Comparison of ENCODE assay signal across 21 cellular contexts in the genomic region with DNA sequence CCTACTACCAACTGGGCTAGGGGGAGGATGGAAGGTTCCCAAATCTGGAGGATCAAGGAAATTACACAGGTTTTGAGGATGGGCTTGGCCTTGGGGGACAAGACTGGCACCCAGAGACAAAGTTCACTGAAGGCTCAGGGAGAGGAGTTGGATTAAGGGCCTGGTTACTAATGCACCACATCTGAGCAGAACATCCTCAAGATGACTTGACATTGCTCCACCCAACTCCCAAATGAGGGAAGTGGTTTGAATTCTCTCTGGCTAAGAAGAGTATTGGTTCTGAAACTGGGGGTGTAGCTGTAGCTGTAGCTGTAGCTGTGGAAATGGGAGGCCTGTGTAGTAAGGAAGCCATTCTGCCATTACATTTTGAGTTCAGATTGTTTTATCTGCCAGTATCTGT.
"Had no signal": no experiment of that assay in that cellular context is flagged by ENCODE, and none has a peak within 500 bp of the region (broad histone marks: within the 10 kb centered on the region; RNA-seq: fewer than 3 reads in every experiment).

No MANE protein-coding gene starts in this region.

- H3K27me3 Mint-ChIP-seq: natural killer cell treated with Interleukin-12 subunit alpha and Interleukin-12 subunit beta and Interleukin-15 and Interleukin-18, amount 100 ng/mL, for 72 hours had no signal

- H3K36me3 Mint-ChIP-seq: natural killer cell treated with Interleukin-12 subunit alpha and Interleukin-12 subunit beta and Interleukin-15 and Interleukin-18, amount 100 ng/mL, for 72 hours; stimulated activated effector memory CD8-positive, alpha-beta T cell treated with anti-CD3 and anti-CD28 coated beads, Interleukin-12 subunit alpha, Interleukin-12 subunit beta, amount 100 ng/mL, for 72 hours had no signal

- H3K4me1 Mint-ChIP-seq: stimulated activated effector memory CD8-positive, alpha-beta T cell treated with anti-CD3 and anti-CD28 coated beads, Interleukin-12 subunit alpha, Interleukin-12 subunit beta, amount 100 ng/mL, for 72 hours had no signal

- H3K9me3 ChIP-seq: heart left ventricle, psoas muscle, right lobe of liver, suprapubic skin, thyroid gland, uterus had no signal

- ATAC-seq: heart left ventricle; left colon; left ventricle myocardium superior; natural killer cell treated with Interleukin-12 subunit alpha and Interleukin-12 subunit beta and Interleukin-15 and Interleukin-18, amount 100 ng/mL, for 72 hours; psoas muscle; stimulated activated effector memory CD8-positive, alpha-beta T cell treated with anti-CD3 and anti-CD28 coated beads, Interleukin-12 subunit alpha, Interleukin-12 subunit beta, amount 100 ng/mL, for 72 hours; stimulated activated naive CD8-positive, alpha-beta T cell treated with anti-CD3 and anti-CD28 coated beads, Interleukin-15, Interleukin-2, amounts not matched to agents 100 U/mL and 50 U/mL, for 24 hours had no signal

- H3K9me3 Mint-ChIP-seq: natural killer cell treated with Interleukin-12 subunit alpha and Interleukin-12 subunit beta and Interleukin-15 and Interleukin-18, amount 100 ng/mL, for 72 hours; stimulated activated effector memory CD8-positive, alpha-beta T cell treated with anti-CD3 and anti-CD28 coated beads, Interleukin-12 subunit alpha, Interleukin-12 subunit beta, amount 100 ng/mL, for 72 hours; type B pancreatic cell had no signal

- H3K4me3 Mint-ChIP-seq: natural killer cell treated with Interleukin-12 subunit alpha and Interleukin-12 subunit beta and Interleukin-15 and Interleukin-18, amount 100 ng/mL, for 72 hours; stimulated activated effector memory CD8-positive, alpha-beta T cell treated with anti-CD3 and anti-CD28 coated beads, Interleukin-12 subunit alpha, Interleukin-12 subunit beta, amount 100 ng/mL, for 72 hours; type B pancreatic cell had no signal

- H3K27ac Mint-ChIP-seq: natural killer cell treated with Interleukin-12 subunit alpha and Interleukin-12 subunit beta and Interleukin-15 and Interleukin-18, amount 100 ng/mL, for 72 hours; stimulated activated effector memory CD8-positive, alpha-beta T cell treated with anti-CD3 and anti-CD28 coated beads, Interleukin-12 subunit alpha, Interleukin-12 subunit beta, amount 100 ng/mL, for 72 hours; type B pancreatic cell had no signal

- DNase-seq: dorsolateral prefrontal cortex; effector CD8-positive, alpha-beta T cell; heart left ventricle; hippocampal formation; left colon; left ventricle myocardium superior; mesenchymal stem cell; midbrain; occipital lobe; psoas muscle; retina; right lobe of liver; stimulated activated CD4-positive, alpha-beta T cell treated with anti-CD3 and anti-CD28 coated beads, Interleukin-4, amount 100 ng/mL, for 1 hour; stimulated activated CD8-positive, alpha-beta memory T cell treated with anti-CD3 and anti-CD28 coated beads, Interleukin-4, amount 100 ng/mL, for 48 hours; stimulated activated naive CD8-positive, alpha-beta T cell treated with anti-CD3 and anti-CD28 coated beads, Interleukin-15, Interleukin-2, amounts not matched to agents 100 U/mL and 50 U/mL, for 24 hours; thyroid gland; uterus had no signal
